Comparison of ENCODE assay signal across 8 cellular contexts in genomic region chr22:40818747-40819662, GRCh38. TPM values are rescaled to one million over a fixed set of nuclear protein-coding genes. Genes with fewer than 3 reads are reported as not detected.
DNase-seq lines count a peak whose midpoint lies in the region; ATAC-seq and TF ChIP-seq lines count a peak whose summit lies in the region.

SLC25A17 (minus strand) TSS chr22:40819346; CDS start chr22:40819248, 98 bp downstream.

- CTCF ChIA-PET in T-cell (lab: Charles Lee) = interaction anchor here (0.6 to 0.7 kb wide), 9 partner anchors 36 to 1317 kb away, joined by 3 to 9 read pairs (median 3); partner anchors contain the start of genes MIEF1 (in 1 of the 2) and PHF5A (in 1 of the 2)

- peak within 1 kb of the TSS; percentile 99 for H3K9ac ChIP-seq in adipocyte (ENCODE audit: low read length)

- H3K4me1 ChIP-seq in adipocyte (ENCODE audit: control insufficient read depth, insufficient read depth, low read length) = peaks cover 22% of the 10 kb centered on the region

- no peaks in the 10 kb centered on the region for H3K9me3 ChIP-seq in adipocyte (ENCODE audit: control insufficient read depth, low read length)

- H3K36me3 Mint-ChIP-seq in T-cell = peaks cover 20% of the 10 kb centered on the region
- H3K36me3 Mint-ChIP-seq in type B pancreatic cell = peaks cover 13% of the 10 kb centered on the region

- peak; percentile 62 for TF ChIP-seq CTCF in type B pancreatic cell (conservative IDR thresholded peaks at IDR 0.05)

- peaks cover 24% of the 10 kb centered on the region for H3K36me3 ChIP-seq in adipocyte (ENCODE audit: control insufficient read depth, insufficient read depth, low read length, severe bottlenecking)

- peak within 1 kb of the TSS; percentile 99 for H3K4me3 ChIP-seq in adipocyte (ENCODE audit: low read length)

- peak within 1 kb of the TSS; percentile 70 to 97 (median 94) for H3K4me3 Mint-ChIP-seq in T-cell
- H3K4me3 Mint-ChIP-seq in type B pancreatic cell = peak within 1 kb of the TSS; percentile 96

- POLR2A ChIA-PET in T-cell (lab: Charles Lee) = interaction anchor here in 1 of 2 donors (0.6 to 1.2 kb wide), 3 partner anchors 38 to 697 kb away, joined by 3 to 7 read pairs (median 3); partner anchors contain the start of genes ST13 and XPNPEP3

- H3K27ac Mint-ChIP-seq in T-cell = peak within 1 kb of the TSS; percentile 80 to 90
- peak within 1 kb of the TSS; percentile 77 for H3K27ac Mint-ChIP-seq in type B pancreatic cell

- H3K9me3 Mint-ChIP-seq in T-cell (no peaks in the 10 kb centered on the region), type B pancreatic cell (no peaks in the 10 kb centered on the region)

- intact Hi-C loops in left cardiac atrium (cut with DNase I) = no loop called here
- intact Hi-C loops in posterior vena cava (cut with DNase I) = no loop called here

- no peaks in the 10 kb centered on the region for H3K27me3 Mint-ChIP-seq in T-cell
- no peaks in the 10 kb centered on the region for H3K27me3 Mint-ChIP-seq in type B pancreatic cell

- no peaks in the 10 kb centered on the region for H3K27me3 ChIP-seq in adipocyte (replicated peaks; ENCODE audit: control insufficient read depth, insufficient read depth, low read length)

- DNase-seq in GM04504 (ENCODE audit: low read depth) (peak; percentile 55), NCI-H1436 (lab: John Stamatoyannopoulos, UW) (peak; percentile 88), T-cell (peak; percentile 73 to 90 (median 85)), adipocyte (ENCODE audit: low read depth) (peak; percentile 95), left cardiac atrium (peak; percentile 92), posterior vena cava (ENCODE audit: low spot score) (peak; percentile 95), type B pancreatic cell (ENCODE audit: extremely low spot score, unreplicated experiment) (peak; percentile 85)

- peaks cover 33 to 39% (median 38%) of the 10 kb centered on the region in 3 donors for H3K4me1 Mint-ChIP-seq in T-cell
- H3K4me1 Mint-ChIP-seq in type B pancreatic cell (ENCODE audit: unreplicated experiment) = peaks cover 27% of the 10 kb centered on the region

- peak; percentile 67 for ATAC-seq in HG02610 (IDR thresholded peaks at IDR 0.05; ENCODE audit: unreplicated experiment)
- peak; percentile 92 to 97 (median 94) for ATAC-seq in T-cell (replicated peaks in 1 of 4)
- peak; percentile 98 for ATAC-seq in left cardiac atrium

RNA-seq across cellular contexts. Expression of gene SLC25A17, which starts in this region (rescaled TPM):
- total RNA-seq in T-cell = 10 to 100 TPM in 4 of 5 donors, 1 to 10 TPM in 1; 8.9 to 14.2 (median 12.7) TPM
- total RNA-seq in left cardiac atrium = 1 to 10 TPM; 5.4 to 5.5 TPM
- 10 to 100 TPM; 11.7 to 13.4 TPM for total RNA-seq in posterior vena cava
- 22.7 and 23.8 TPM in 2 replicates for total RNA-seq in type B pancreatic cell (ENCODE audit: low replicate concordance)

Comparison
In these comparisons a context has a peak if more than half of its experiments do, and no peak if none do; other contexts are left out.
1. Peak in every context shown above with its lines: DNase-seq, ATAC-seq and H3K4me3 ChIP-seq.